In genomic region chr10:28367419-28367818, GRCh38 we compare ENCODE assay signal across 15 cellular contexts.
DNase-seq lines count a peak whose midpoint lies in the region; ATAC-seq and TF ChIP-seq lines count a peak whose summit lies in the region.
"Had no signal": no experiment of that assay in that cellular context is flagged by ENCODE, and none has a peak within 500 bp of the region (broad histone marks: within the 10 kb centered on the region; RNA-seq: fewer than 3 reads in every experiment).

No MANE protein-coding gene starts in this region.

- H3K27me3 Mint-ChIP-seq in Caco-2 (ENCODE audit: insufficient read depth, unreplicated experiment) (no peaks in the 10 kb centered on the region), memory B cell (no peaks in the 10 kb centered on the region)
- no peaks in the 10 kb centered on the region for H3K27me3 Mint-ChIP-seq in activated CD8-positive, alpha-beta T cell treated with anti-CD3 and anti-CD28 coated beads, Interleukin-2, amount 10 ng/mL, durations not matched to agents 7 days and 5 days (ENCODE audit: low read depth)

- peaks cover 24 to 34% (median 28%) of the 10 kb centered on the region in 10 experiments for H3K4me1 ChIP-seq in BLaER1 treated with 17β-estradiol and CSF1 and Interleukin-3, amounts not matched to agents 10 nM and 100 nM
- peaks cover 60% of the 10 kb centered on the region for H3K4me1 ChIP-seq in Caco-2
- H3K4me1 ChIP-seq: adrenal gland had no signal

- H3K9me3 Mint-ChIP-seq in Caco-2 (ENCODE audit: unreplicated experiment) (peaks cover 10% of the 10 kb centered on the region), memory B cell (peaks cover 3% of the 10 kb centered on the region)
- H3K9me3 Mint-ChIP-seq in activated CD8-positive, alpha-beta T cell treated with anti-CD3 and anti-CD28 coated beads, Interleukin-2, amount 10 ng/mL, durations not matched to agents 7 days and 5 days (ENCODE audit: insufficient read depth): no peaks in the 10 kb centered on the region

- H3K27ac Mint-ChIP-seq in Caco-2 (ENCODE audit: unreplicated experiment) (peak overlapping the region; percentile 86), memory B cell (peak overlapping the region; percentile 75)
- peak overlapping the region; percentile 93 for H3K27ac Mint-ChIP-seq in activated CD8-positive, alpha-beta T cell treated with anti-CD3 and anti-CD28 coated beads, Interleukin-2, amount 10 ng/mL, durations not matched to agents 7 days and 5 days

- intact Hi-C loops in Caco-2 (cut with micrococcal nuclease; ENCODE audit: unreplicated experiment): loop anchor here (2.0 kb wide), 1 partner anchor 13 kb away; no protein-coding TSS in a partner anchor

- POLR2A ChIA-PET in Caco-2 (lab: Charles Lee): interaction anchor here (2.8 kb wide), 1 partner anchor 64 kb away, joined by 26 read pairs; the partner anchor contains the start of gene MPP7
- POLR2A ChIA-PET in activated CD8-positive, alpha-beta T cell treated with anti-CD3 and anti-CD28 coated beads, Interleukin-2, amount 10 ng/mL, durations not matched to agents 7 days and 5 days (lab: Charles Lee): interaction anchor here (1.3 to 8.0 kb wide), 6 partner anchors 13 to 73 kb away, joined by 4 to 144 read pairs (median 16); partner anchors contain the start of gene MPP7

- no peaks in the 10 kb centered on the region for H4K20me1 ChIP-seq in BLaER1 treated with 17β-estradiol and CSF1 and Interleukin-3, amounts not matched to agents 10 nM and 100 nM

- DNase-seq in Caco-2 (no peak), memory B cell (ENCODE audit: low spot score in 2 of 2) (no peak), DMS153 treated with DMSO at 0.1 percent for 48 hours (lab: John Stamatoyannopoulos, UW; ENCODE audit: unreplicated experiment) (no peak), NCI-H1694 (lab: John Stamatoyannopoulos, UW) (no peak), NCI-H2227 (lab: John Stamatoyannopoulos, UW; ENCODE audit: unreplicated experiment) (no peak), LoVo (ENCODE audit: low spot score) (no peak)
- no peak for DNase-seq in activated CD8-positive, alpha-beta T cell treated with anti-CD3 and anti-CD28 coated beads, Interleukin-2, amount 10 ng/mL, durations not matched to agents 7 days and 5 days
- DNase-seq: adrenal gland; glutamatergic neuron; kidney; NCI-H146; PC-9; stimulated activated CD4-positive, alpha-beta T cell treated with anti-CD3 and anti-CD28 coated beads, Interleukin-12 subunit alpha, Interleukin-12 subunit beta, amount 100 ng/mL, for 4 hours had no signal

- no peaks in the 10 kb centered on the region for H3K27me3 ChIP-seq in BLaER1 treated with 17β-estradiol and CSF1 and Interleukin-3, amounts not matched to agents 10 nM and 100 nM
- no peaks in the 10 kb centered on the region for H3K27me3 ChIP-seq in Caco-2 (replicated peaks; ENCODE audit: control insufficient read depth, insufficient read depth, low read length)

- CTCF ChIA-PET in Caco-2 (lab: Charles Lee): interaction anchor here (1.2 to 3.2 kb wide), 2 partner anchors 13 to 65 kb away, joined by 3 to 38 read pairs; partner anchors contain the start of gene MPP7
- CTCF ChIA-PET in activated CD8-positive, alpha-beta T cell treated with anti-CD3 and anti-CD28 coated beads, Interleukin-2, amount 10 ng/mL, durations not matched to agents 7 days and 5 days (lab: Charles Lee): interaction anchor here (1.1 to 5.6 kb wide), 9 partner anchors 13 to 125 kb away, joined by 6 to 81 read pairs (median 9); partner anchors contain the start of gene MPP7

- no peak for TF ChIP-seq CTCF in Caco-2 (IDR thresholded peaks at IDR 0.05; ENCODE audit: insufficient read depth in 1 of 2, low read depth in 1 of 2, low read length in 1 of 2, severe bottlenecking in 1 of 2, unreplicated experiment in 1 of 2)

- H3K27ac ChIP-seq in BLaER1 treated with 17β-estradiol and CSF1 and Interleukin-3, amounts not matched to agents 10 nM and 100 nM: peak overlapping the region in 9 of 11 experiments; percentile 42 to 73 (median 63); a peak in 17 of 22 replicates
- H3K27ac ChIP-seq: adrenal gland, PC-9, thoracic aorta had no signal

- ATAC-seq in activated CD8-positive, alpha-beta T cell treated with anti-CD3 and anti-CD28 coated beads, Interleukin-2, amount 10 ng/mL, durations not matched to agents 7 days and 5 days: no peak
- no peak for ATAC-seq in memory B cell (ENCODE audit: low read depth)

- no TSS peak for BruUV-seq in Caco-2 (replicated peaks; lab: Mats Ljungman, UMichigan)

- H3K36me3 ChIP-seq in BLaER1 treated with 17β-estradiol and CSF1 and Interleukin-3, amounts not matched to agents 10 nM and 100 nM: no peaks in the 10 kb centered on the region
- no peaks in the 10 kb centered on the region for H3K36me3 ChIP-seq in Caco-2 (ENCODE audit: control insufficient read depth, insufficient read depth, low read length)
- H3K36me3 ChIP-seq: adrenal gland, thoracic aorta had no signal

- H3K4me2 ChIP-seq in BLaER1 treated with 17β-estradiol and CSF1 and Interleukin-3, amounts not matched to agents 10 nM and 100 nM: peak overlapping the region; percentile 55 to 84 (median 69)
- H3K4me2 ChIP-seq: PC-9 had no signal

- peak overlapping the region in 4 of 11 experiments; percentile 22 to 54 (median 41); a peak in 2 of 22 replicates for H3K9ac ChIP-seq in BLaER1 treated with 17β-estradiol and CSF1 and Interleukin-3, amounts not matched to agents 10 nM and 100 nM

- H3K4me1 Mint-ChIP-seq in Caco-2 (ENCODE audit: low read depth, unreplicated experiment): peaks cover 45% of the 10 kb centered on the region
- peaks cover 46% of the 10 kb centered on the region for H3K4me1 Mint-ChIP-seq in activated CD8-positive, alpha-beta T cell treated with anti-CD3 and anti-CD28 coated beads, Interleukin-2, amount 10 ng/mL, durations not matched to agents 7 days and 5 days (ENCODE audit: low read depth)
- peaks cover 21% of the 10 kb centered on the region for H3K4me1 Mint-ChIP-seq in memory B cell

- peaks cover 11% of the 10 kb centered on the region for H3K36me3 Mint-ChIP-seq in Caco-2 (ENCODE audit: insufficient read depth, unreplicated experiment)
- H3K36me3 Mint-ChIP-seq in activated CD8-positive, alpha-beta T cell treated with anti-CD3 and anti-CD28 coated beads, Interleukin-2, amount 10 ng/mL, durations not matched to agents 7 days and 5 days (ENCODE audit: low read depth): peaks cover 19% of the 10 kb centered on the region
- peaks cover 5% of the 10 kb centered on the region for H3K36me3 Mint-ChIP-seq in memory B cell

- H3K9me3 ChIP-seq in BLaER1 treated with 17β-estradiol and CSF1 and Interleukin-3, amounts not matched to agents 10 nM and 100 nM (replicated peaks in 1 of 11): peaks cover 0 to 5% (median 0%) of the 10 kb centered on the region in 11 experiments; a peak in 1 of 22 replicates
- peaks cover 13% of the 10 kb centered on the region; the same call in 1 of the 2 replicates for H3K9me3 ChIP-seq in Caco-2
- H3K9me3 ChIP-seq: adrenal gland, thoracic aorta had no signal

- H3K4me3 Mint-ChIP-seq in Caco-2 (ENCODE audit: unreplicated experiment): no peak overlapping the region
- H3K4me3 Mint-ChIP-seq in activated CD8-positive, alpha-beta T cell treated with anti-CD3 and anti-CD28 coated beads, Interleukin-2, amount 10 ng/mL, durations not matched to agents 7 days and 5 days: peak overlapping the region; percentile 57
- no peak overlapping the region for H3K4me3 Mint-ChIP-seq in memory B cell

- H3K4me3 ChIP-seq in BLaER1 treated with 17β-estradiol and CSF1 and Interleukin-3, amounts not matched to agents 10 nM and 100 nM: no peak overlapping the region
- no peak overlapping the region for H3K4me3 ChIP-seq in Caco-2 (ENCODE audit: low read depth, low read length)
- H3K4me3 ChIP-seq: adrenal gland, PC-9, thoracic aorta had no signal
